In the genomic region with DNA sequence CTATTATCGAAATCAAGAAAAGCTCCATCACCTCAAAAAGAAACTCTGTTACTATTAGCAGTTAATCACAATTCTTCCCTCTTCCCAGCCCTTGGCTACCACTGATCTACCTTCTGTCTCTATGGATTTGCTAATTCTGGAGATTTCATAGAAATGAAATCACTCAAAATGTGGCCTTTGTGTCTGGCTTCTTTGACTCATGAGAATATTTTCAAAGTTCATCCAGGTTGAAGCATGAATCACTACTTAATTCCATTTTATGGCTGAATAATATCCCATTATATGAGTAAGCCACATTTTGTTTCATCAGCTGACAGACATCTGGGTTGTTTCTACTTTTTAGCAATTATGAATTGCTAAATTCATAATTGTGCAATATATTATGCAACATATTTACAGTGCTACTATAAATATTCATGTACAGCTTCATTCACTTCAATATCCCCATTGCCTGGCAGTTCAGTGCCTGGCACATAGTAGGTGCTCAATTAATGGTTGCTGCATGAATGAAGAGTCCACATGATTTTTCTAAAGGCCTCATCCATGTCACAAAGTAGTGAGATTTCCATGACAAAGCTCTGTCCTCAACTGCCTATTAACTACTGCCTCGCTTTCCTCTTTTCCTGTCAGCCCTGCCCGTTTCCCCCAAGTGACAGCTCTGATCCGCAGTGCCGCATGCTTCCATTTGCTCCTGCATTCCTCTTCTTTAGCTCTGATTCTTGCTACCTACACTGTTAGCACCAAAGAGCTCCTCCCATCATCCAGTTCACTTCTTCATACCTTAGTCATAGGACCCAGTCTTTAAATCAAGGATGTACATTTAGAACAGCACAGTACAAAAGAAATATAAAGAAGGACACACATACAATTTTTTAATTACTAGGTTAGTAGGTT, we compare ENCODE assay signal across 10 cellular contexts. TPM values are rescaled to one million over a fixed set of nuclear protein-coding genes. Genes with fewer than 3 reads are reported as not detected.
DNase-seq lines count a peak whose midpoint lies in the region; TF ChIP-seq lines count a peak whose summit lies in the region.
"Had no signal": no experiment of that assay in that cellular context is flagged by ENCODE, and none has a peak within 500 bp of the region (broad histone marks: within the 10 kb centered on the region; RNA-seq: fewer than 3 reads in every experiment).

No MANE protein-coding gene starts in this region.

- H3K27me3 ChIP-seq in SJSA1 (replicated peaks) (no peaks in the 10 kb centered on the region), sigmoid colon (no peaks in the 10 kb centered on the region), HAP-1 (ENCODE audit: low read depth) (no peaks in the 10 kb centered on the region)

- H3K27ac ChIP-seq in SJSA1: peak overlapping the region; percentile 79
- H3K27ac ChIP-seq in sigmoid colon: peak overlapping the region in 3 of 4 donors; percentile 18 to 52 (median 38)

- H3K4me1 ChIP-seq in SJSA1 (replicated peaks) (peaks cover 23% of the 10 kb centered on the region), sigmoid colon (peaks cover 0 to 18% (median 7%) of the 10 kb centered on the region in 4 donors), HAP-1 (peaks cover 11% of the 10 kb centered on the region)

- H3K4me1 Mint-ChIP-seq in activated naive CD8-positive, alpha-beta T cell treated with anti-CD3 and anti-CD28 coated beads for 36 hours: peaks cover 2% of the 10 kb centered on the region

- H3K9me3 ChIP-seq in SJSA1 (replicated peaks) (no peaks in the 10 kb centered on the region), sigmoid colon (no peaks in the 10 kb centered on the region), HAP-1 (no peaks in the 10 kb centered on the region)

- WGBS in sigmoid colon, 2 donors: 95% methylated on average over 5 of the region's 5 CpGs

- no peak for TF ChIP-seq POLR2A in sigmoid colon (IDR thresholded peaks at IDR 0.05)

- peak in 1 of 4 donors; percentile 45 for TF ChIP-seq EP300 in sigmoid colon (IDR thresholded peaks at IDR 0.05)

- DNase-seq in EL: peak; percentile 91
- DNase-seq in SJSA1 (ENCODE audit: low read depth in 1 of 2, low spot score in 2 of 2): peak in 1 of 2 experiments; percentile 50
- DNase-seq in foreskin fibroblast: peak; percentile 71 to 86
- DNase-seq in sigmoid colon: no peak
- DNase-seq in NCI-H526 (lab: John Stamatoyannopoulos, UW): no peak
- no peak for DNase-seq in HAP-1 (ENCODE audit: low spot score in 2 of 2)
- no peak for DNase-seq in NCI-H2029 (lab: John Stamatoyannopoulos, UW)
- no peak for DNase-seq in activated naive CD8-positive, alpha-beta T cell treated with anti-CD3 and anti-CD28 coated beads for 36 hours
- DNase-seq: immature natural killer cell had no signal

- TF ChIP-seq CTCF in foreskin fibroblast (IDR thresholded peaks at IDR 0.05; ENCODE audit: low read depth, low read length): no peak
- no peak for TF ChIP-seq CTCF in sigmoid colon (IDR thresholded peaks at IDR 0.05)

- no peaks in the 10 kb centered on the region for H3K9me3 Mint-ChIP-seq in activated naive CD8-positive, alpha-beta T cell treated with anti-CD3 and anti-CD28 coated beads for 36 hours
- H3K9me3 Mint-ChIP-seq: activated naive CD4-positive, alpha-beta T cell treated with anti-CD3 and anti-CD28 coated beads, Interleukin-2, amount 50 U/mL, for 72 hours; immature natural killer cell had no signal

- H3K4me3 Mint-ChIP-seq in activated naive CD8-positive, alpha-beta T cell treated with anti-CD3 and anti-CD28 coated beads for 36 hours: no peak overlapping the region
- H3K4me3 Mint-ChIP-seq: immature natural killer cell had no signal

- peaks cover 37% of the 10 kb centered on the region for H3K36me3 ChIP-seq in SJSA1
- peaks cover 0 to 43% (median 5%) of the 10 kb centered on the region in 4 donors for H3K36me3 ChIP-seq in sigmoid colon
- peaks cover 19% of the 10 kb centered on the region for H3K36me3 ChIP-seq in HAP-1 (replicated peaks)

- peaks cover 19% of the 10 kb centered on the region for H3K36me3 Mint-ChIP-seq in activated naive CD8-positive, alpha-beta T cell treated with anti-CD3 and anti-CD28 coated beads for 36 hours

- intact Hi-C loops in sigmoid colon (cut with DNase I): no loop called here

- in situ Hi-C loops in HAP-1 (cut with MboI; ENCODE audit: low sequenced_read_pairs): no loop called here

- no peak overlapping the region for H3K27ac Mint-ChIP-seq in activated naive CD8-positive, alpha-beta T cell treated with anti-CD3 and anti-CD28 coated beads for 36 hours
- H3K27ac Mint-ChIP-seq: activated naive CD4-positive, alpha-beta T cell treated with anti-CD3 and anti-CD28 coated beads, Interleukin-2, amount 50 U/mL, for 72 hours had no signal

- H3K27me3 Mint-ChIP-seq in activated naive CD8-positive, alpha-beta T cell treated with anti-CD3 and anti-CD28 coated beads for 36 hours: no peaks in the 10 kb centered on the region

- no peak overlapping the region for H3K4me3 ChIP-seq in SJSA1
- H3K4me3 ChIP-seq in foreskin fibroblast (ENCODE audit: low read depth in 1 of 2, low read length in 2 of 2): no peak overlapping the region
- no peak overlapping the region for H3K4me3 ChIP-seq in sigmoid colon
- H3K4me3 ChIP-seq in HAP-1: no peak overlapping the region

RNA-seq across cellular contexts. Expression of a gene that starts 32.8 kb away (rescaled TPM):
- 10.1 and 15.2 TPM in 2 replicates for total RNA-seq in SJSA1 (2014; rRNA removed; shearing (Covaris generic))
- total RNA-seq in sigmoid colon: 10 to 100 TPM; 12.5 to 25.5 (median 15.3) TPM
- 10 to 100 TPM in 1 of 3 donors, 1 to 10 TPM in 2; 4.2 to 11.3 (median 6.0) TPM for polyA plus RNA-seq in sigmoid colon
- 10 to 100 TPM; 22.9 to 25.5 TPM for total RNA-seq in activated naive CD8-positive, alpha-beta T cell treated with anti-CD3 and anti-CD28 coated beads for 36 hours

Comparison
In these comparisons a context has a peak if more than half of its experiments do, and no peak if none do; other contexts are left out.
1. DNase-seq: peak in EL (single experiment) and foreskin fibroblast (2 of 2); none in sigmoid colon (single experiment), NCI-H526 (0 of 2), HAP-1 (0 of 2), NCI-H2029 (single experiment) and activated naive CD8-positive, alpha-beta T cell treated with anti-CD3 and anti-CD28 coated beads for 36 hours (single experiment).